Comparison of ENCODE assay signal across 9 cellular contexts in the genomic region with DNA sequence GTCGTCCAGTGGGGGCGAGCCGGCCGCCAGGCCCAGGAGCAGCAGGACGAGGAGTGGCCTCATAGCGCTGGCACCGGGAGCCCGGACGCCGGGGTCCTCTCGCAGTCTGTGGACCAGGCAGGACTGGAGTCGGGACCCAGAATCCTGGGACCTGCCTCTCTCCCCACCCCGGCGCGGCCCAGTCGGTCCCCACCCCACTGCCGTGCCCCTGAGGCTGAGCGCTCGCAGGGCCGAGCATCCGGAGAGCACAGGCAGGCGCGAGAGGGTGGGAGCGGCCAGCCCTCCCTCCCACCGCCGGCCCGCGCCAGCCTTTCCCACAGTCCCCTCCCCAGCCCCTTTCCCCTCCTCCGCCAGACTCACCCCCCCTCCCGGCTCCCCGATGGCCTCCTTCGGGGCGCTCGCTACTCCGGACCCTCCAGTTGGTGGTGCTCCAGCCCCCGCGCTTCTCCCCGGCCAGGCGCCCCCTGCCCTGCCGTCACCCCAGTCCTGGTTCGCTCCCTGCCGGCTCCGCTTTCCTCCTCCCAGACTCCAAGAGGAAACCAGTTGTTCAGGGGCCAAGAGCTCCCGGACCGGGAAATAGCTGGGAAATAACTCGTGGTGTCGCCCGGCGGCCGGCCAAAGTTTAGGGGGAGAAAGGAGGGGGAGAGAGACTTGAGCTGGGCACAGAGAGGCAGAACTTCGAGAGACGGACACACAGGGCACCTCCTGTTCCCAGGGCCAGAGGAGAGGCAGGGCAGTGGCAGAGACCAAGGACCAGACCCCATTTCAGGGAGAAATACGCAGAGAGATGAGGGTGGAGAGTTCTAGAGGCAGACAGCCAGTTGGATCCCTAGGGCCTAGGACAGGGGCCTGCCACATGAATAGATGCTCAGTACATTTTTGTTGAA. TPM values are rescaled to one million over a fixed set of nuclear protein-coding genes. Genes with fewer than 3 reads are reported as not detected.
DNase-seq lines count a peak whose midpoint lies in the region; ATAC-seq and TF ChIP-seq lines count a peak whose summit lies in the region.
"Had no signal": no experiment of that assay in that cellular context is flagged by ENCODE, and none has a peak within 500 bp of the region (broad histone marks: within the 10 kb centered on the region; RNA-seq: fewer than 3 reads in every experiment).

A gene with protein sequence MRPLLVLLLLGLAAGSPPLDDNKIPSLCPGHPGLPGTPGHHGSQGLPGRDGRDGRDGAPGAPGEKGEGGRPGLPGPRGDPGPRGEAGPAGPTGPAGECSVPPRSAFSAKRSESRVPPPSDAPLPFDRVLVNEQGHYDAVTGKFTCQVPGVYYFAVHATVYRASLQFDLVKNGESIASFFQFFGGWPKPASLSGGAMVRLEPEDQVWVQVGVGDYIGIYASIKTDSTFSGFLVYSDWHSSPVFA (minus strand): TSS at position 549 of the 887 bp plus-strand sequence. CDS start 486 bp downstream, at position 63.

- peaks cover under 1 to 10% of the 10 kb centered on the region in 2 donors for H3K4me1 ChIP-seq in breast epithelium

- CTCF ChIA-PET in MCF 10A (lab: Yijun Ruan, JAX) (interaction anchor here (0.6 to 5.9 kb wide), 10 partner anchors 15 to 313 kb away, joined by 3 to 49 read pairs (median 4); no protein-coding TSS in a partner anchor), HEK293T (lab: Yijun Ruan, JAX) (interaction anchor here (0.6 to 4.0 kb wide), 20 partner anchors 8 to 1059 kb away, joined by 3 to 57 read pairs (median 4); a partner anchor contains a TSS)

- peaks cover 29% of the 10 kb centered on the region for H3K4me1 Mint-ChIP-seq in MCF 10A (ENCODE audit: insufficient read depth, unreplicated experiment)

- no peaks in the 10 kb centered on the region for H3K9me3 Mint-ChIP-seq in MCF 10A (ENCODE audit: unreplicated experiment)
- H3K9me3 Mint-ChIP-seq: immature natural killer cell had no signal

- peak; percentile 82 to 84 for DNase-seq in breast epithelium (ENCODE audit: low spot score in 2 of 2)
- no peak for DNase-seq in MCF 10A (ENCODE audit: unreplicated experiment)
- DNase-seq in fibroblast of mammary gland (ENCODE audit: low read depth), result peak; percentile 67
- peak; percentile 87 for DNase-seq in myocyte (ENCODE audit: low read depth)
- no peak for DNase-seq in NOMO-1 treated with DMSO at 0.1 percent for 48 hours (lab: John Stamatoyannopoulos, UW; ENCODE audit: unreplicated experiment)
- DNase-seq in HEK293T (ENCODE audit: extremely low spot score), result no peak

- H3K27ac ChIP-seq in breast epithelium, result peak within 1 kb of the TSS; percentile 84 to 93

- peaks cover 0 to 2% of the 10 kb centered on the region in 2 donors for H3K27me3 ChIP-seq in breast epithelium

- H3K27me3 Mint-ChIP-seq in MCF 10A (ENCODE audit: insufficient read depth, unreplicated experiment), result peaks cover 11% of the 10 kb centered on the region

- no peaks in the 10 kb centered on the region for H3K9me3 ChIP-seq in breast epithelium

- no peak within 1 kb of the TSS for H3K27ac Mint-ChIP-seq in MCF 10A (ENCODE audit: low read depth, unreplicated experiment)
- H3K27ac Mint-ChIP-seq: immature natural killer cell had no signal

- H3K36me3 Mint-ChIP-seq in MCF 10A (ENCODE audit: insufficient read depth, unreplicated experiment), result no peaks in the 10 kb centered on the region

- peak within 1 kb of the TSS; percentile 64 to 87 (median 81) for H3K4me3 ChIP-seq in breast epithelium
- peak within 1 kb of the TSS; percentile 38 for H3K4me3 ChIP-seq in fibroblast of mammary gland (ENCODE audit: control insufficient read depth, low read depth, low read length)

- no TSS peak for BruUV-seq in MCF 10A (replicated peaks; lab: Mats Ljungman, UMichigan)

- TF ChIP-seq CTCF in breast epithelium (IDR thresholded peaks at IDR 0.05) (no peak), MCF 10A (IDR thresholded peaks at IDR 0.05; ENCODE audit: unreplicated experiment) (no peak), fibroblast of mammary gland (conservative IDR thresholded peaks at IDR 0.05; ENCODE audit: control insufficient read depth, insufficient read depth, low read depth, low read length) (no peak)

- ATAC-seq in HG03097 (IDR thresholded peaks at IDR 0.05; ENCODE audit: low FRiP score, unreplicated experiment), result no peak
- ATAC-seq in GM21825 (IDR thresholded peaks at IDR 0.05; ENCODE audit: unreplicated experiment), result no peak

- no peaks in the 10 kb centered on the region for H3K36me3 ChIP-seq in breast epithelium

- H3K4me3 Mint-ChIP-seq in MCF 10A (ENCODE audit: unreplicated experiment), result no peak within 1 kb of the TSS

- TF ChIP-seq POLR2A in breast epithelium (IDR thresholded peaks at IDR 0.05), result no peak

- POLR2A ChIA-PET in MCF 10A (lab: Yijun Ruan, JAX) (no interaction called here), HEK293T (lab: Yijun Ruan, JAX) (interaction anchor here (1.1 kb wide), 1 partner anchor 20 kb away, joined by 3 read pairs; no protein-coding TSS in a partner anchor)

- intact Hi-C loops in breast epithelium (cut with DNase I; ENCODE audit: low total_unique reads) (no loop called here), MCF 10A (cut with micrococcal nuclease) (no loop called here)

TF ChIP-seq in HEK293T, 16 proteins besides CTCF, POLR2A, EP300 and RAD21:
- TF ChIP-seq ELF4 (IDR thresholded peaks at IDR 0.05) (no peak), SUZ12 (IDR thresholded peaks at IDR 0.05) (no peak), FOXK2 (IDR thresholded peaks at IDR 0.05) (no peak), CTBP1 (IDR thresholded peaks at IDR 0.05; ENCODE audit: borderline replicate concordance) (no peak), BHLHE40 (IDR thresholded peaks at IDR 0.05; ENCODE audit: borderline replicate concordance) (no peak), L3MBTL2 (conservative IDR thresholded peaks at IDR 0.05) (no peak), ARNT (IDR thresholded peaks at IDR 0.05) (no peak), LEF1 (IDR thresholded peaks at IDR 0.05; ENCODE audit: borderline replicate concordance) (no peak)
- TF ChIP-seq, protein P1, sequence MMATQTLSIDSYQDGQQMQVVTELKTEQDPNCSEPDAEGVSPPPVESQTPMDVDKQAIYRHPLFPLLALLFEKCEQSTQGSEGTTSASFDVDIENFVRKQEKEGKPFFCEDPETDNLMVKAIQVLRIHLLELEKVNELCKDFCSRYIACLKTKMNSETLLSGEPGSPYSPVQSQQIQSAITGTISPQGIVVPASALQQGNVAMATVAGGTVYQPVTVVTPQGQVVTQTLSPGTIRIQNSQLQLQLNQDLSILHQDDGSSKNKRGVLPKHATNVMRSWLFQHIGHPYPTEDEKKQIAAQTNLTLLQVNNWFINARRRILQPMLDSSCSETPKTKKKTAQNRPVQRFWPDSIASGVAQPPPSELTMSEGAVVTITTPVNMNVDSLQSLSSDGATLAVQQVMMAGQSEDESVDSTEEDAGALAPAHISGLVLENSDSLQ (IDR thresholded peaks at IDR 0.05), result no peak
TF ChIP-seq in HEK293T: peak in this region for 0.

RNA-seq across cellular contexts. Expression of the gene that starts here (rescaled TPM):
- total RNA-seq in breast epithelium (10 to 100 TPM; 14.3 to 55.0 (median 38.0) TPM), MCF 10A (2022) (not detected in 2 replicates), myocyte (71.5 and 72.1 TPM in 2 replicates)
- polyA plus RNA-seq in myocyte (2012), result 58.2 TPM
- polyA plus RNA-seq: immature natural killer cell had no signal

Comparison
In these comparisons a context has a peak if more than half of its experiments do, and no peak if none do; other contexts are left out.
1. RNA of the gene that starts here (total RNA-seq): 71.5 to 72.1 TPM in myocyte and 14.3 to 55.0 TPM in breast epithelium; not detected in MCF 10A; every median in the first group is over 10 times any median in the second.
2. DNase-seq: peak in breast epithelium (2 of 2), fibroblast of mammary gland (single experiment) and myocyte (single experiment); none in MCF 10A (single experiment), NOMO-1 treated with DMSO at 0.1 percent for 48 hours (single experiment) and HEK293T (single experiment).